23 cellular contexts compared by ENCODE assay signal in the genomic region with DNA sequence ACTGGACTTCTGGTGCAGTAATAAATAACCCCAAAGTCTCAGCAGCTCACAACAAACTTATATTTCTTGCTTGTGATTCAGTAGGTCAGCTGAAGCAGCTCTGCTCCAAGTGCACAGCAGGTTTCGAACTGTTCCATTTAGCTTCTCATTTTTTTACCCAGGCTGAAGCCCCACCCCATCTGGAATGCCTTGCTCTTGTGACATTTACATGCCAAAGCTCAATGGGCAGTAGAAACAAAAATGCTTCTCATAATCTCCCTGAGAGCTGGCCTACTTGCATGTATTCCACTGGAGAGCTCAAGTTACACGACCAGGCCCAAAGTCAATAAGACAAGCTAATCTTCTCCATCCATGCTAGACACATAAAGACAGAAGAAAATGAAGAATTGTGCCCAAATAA.
DNase-seq lines count a peak whose midpoint lies in the region; ATAC-seq and TF ChIP-seq lines count a peak whose summit lies in the region.
"Had no signal": no experiment of that assay in that cellular context is flagged by ENCODE, and none has a peak within 500 bp of the region (broad histone marks: within the 10 kb centered on the region; RNA-seq: fewer than 3 reads in every experiment).

No MANE protein-coding gene starts in this region.

- H3K27ac ChIP-seq in thyroid gland (no peak overlapping the region), colonic mucosa (no peak overlapping the region)
- H3K27ac ChIP-seq: HL-60, tibial nerve, WERI-Rb-1 had no signal

- TF ChIP-seq CTCF in fibroblast of the aortic adventitia (IDR thresholded peaks at IDR 0.05; ENCODE audit: insufficient read depth, low read length) (no peak), thyroid gland (IDR thresholded peaks at IDR 0.05) (no peak), colonic mucosa (IDR thresholded peaks at IDR 0.05) (no peak)

- WGBS in thyroid gland, 2 donors: 40 to 54% methylated on average over 2 of the region's 2 CpGs

- no peaks in the 10 kb centered on the region for H3K4me1 ChIP-seq in thyroid gland
- no peaks in the 10 kb centered on the region for H3K4me1 ChIP-seq in colonic mucosa
- H3K4me1 ChIP-seq: tibial nerve had no signal

- H3K36me3 ChIP-seq in thyroid gland (no peaks in the 10 kb centered on the region), colonic mucosa (no peaks in the 10 kb centered on the region)
- H3K36me3 ChIP-seq: HAP-1, tibial nerve, WERI-Rb-1 had no signal

- intact Hi-C loops in thyroid gland (cut with DNase I) (no loop called here), colonic mucosa (cut with DNase I) (no loop called here)

- DNase-seq in NCI-H748 (lab: John Stamatoyannopoulos, UW; ENCODE audit: unreplicated experiment) (peak; percentile 22), NCI-H748 treated with DMSO at 0.1 percent for 48 hours (lab: John Stamatoyannopoulos, UW) (no peak), astrocyte of the hippocampus (ENCODE audit: low read depth, low spot score) (peak; percentile 42), fibroblast of the aortic adventitia (ENCODE audit: low read depth) (peak; percentile 90), thyroid gland (peak; percentile 5 to 36), NCI-H345 (lab: John Stamatoyannopoulos, UW) (no peak), colonic mucosa (no peak)
- DNase-seq: 8988T; activated CD4-positive, alpha-beta memory T cell treated with anti-CD3 and anti-CD28 coated beads, Interleukin-2, amount 10 ng/mL, durations not matched to agents 7 days and 5 days; activated T-cell treated with anti-CD3 and anti-CD28 coated beads, Interleukin-2, amount 50 U/mL, for 4 hours; CD8-positive, alpha-beta T cell; effector CD8-positive, alpha-beta T cell; foreskin melanocyte; kidney glomerular epithelial cell; mesendoderm; NCI-H2029 treated with DMSO at 0.1 percent for 48 hours; SHP77 treated with DMSO at 0.1 percent for 48 hours; WERI-Rb-1 had no signal

- no peaks in the 10 kb centered on the region for H3K9me3 ChIP-seq in thyroid gland
- no peaks in the 10 kb centered on the region for H3K9me3 ChIP-seq in colonic mucosa
- H3K9me3 ChIP-seq: HAP-1 had no signal

- H3K4me3 ChIP-seq in fibroblast of the aortic adventitia (ENCODE audit: low read depth, low read length) (no peak overlapping the region), thyroid gland (replicated peaks in 1 of 3) (no peak overlapping the region), colonic mucosa (no peak overlapping the region)
- H3K4me3 ChIP-seq: HAP-1, tibial nerve had no signal

- H3K9ac ChIP-seq in colonic mucosa (ENCODE audit: low read depth in 2 of 2, low read length in 2 of 2): no peak overlapping the region

- H3K27me3 ChIP-seq in thyroid gland (no peaks in the 10 kb centered on the region), colonic mucosa (no peaks in the 10 kb centered on the region)
- H3K27me3 ChIP-seq: tibial nerve had no signal

- no peak for ATAC-seq in GM21515 (IDR thresholded peaks at IDR 0.05; ENCODE audit: unreplicated experiment)
- ATAC-seq: activated naive CD4-positive, alpha-beta T cell treated with anti-CD3 and anti-CD28 coated beads, Interleukin-2, amount 50 U/mL, for 72 hours; activated T-cell treated with anti-CD3 and anti-CD28 coated beads, Interleukin-2, amount 50 U/mL, for 4 hours; CD8-positive, alpha-beta T cell had no signal

- no peak for TF ChIP-seq POLR2A in thyroid gland (IDR thresholded peaks at IDR 0.05)

Comparison
In these comparisons a context has a peak if more than half of its experiments do, and no peak if none do; other contexts are left out.
1. DNase-seq: peak in NCI-H748 (single experiment), astrocyte of the hippocampus (single experiment), fibroblast of the aortic adventitia (single experiment) and thyroid gland (2 of 2); none in NCI-H748 treated with DMSO at 0.1 percent for 48 hours (single experiment), NCI-H345 (single experiment) and colonic mucosa (single experiment).